1 cellular context compared by ENCODE assay signal in genomic region chr11:2196970-2197770, GRCh38.
TF ChIP-seq lines count a peak whose summit lies in the region.

No MANE protein-coding gene starts in this region.

TF ChIP-seq in K562, 482 proteins besides CTCF, POLR2A, EP300 and RAD21 (continued from another document and continues in another):
- TF ChIP-seq ARID4B (CRISPR knock-in tag; IDR thresholded peaks at IDR 0.05) (no peak), NCOA6 (IDR thresholded peaks at IDR 0.05) (no peak), PCBP2 (IDR thresholded peaks at IDR 0.05; ENCODE audit: low read depth, low read length, poor library complexity, severe bottlenecking) (no peak), CREB3 (tag; conservative IDR thresholded peaks at IDR 0.05; ENCODE audit: low read depth) (no peak), SREBF1 (IDR thresholded peaks at IDR 0.05; ENCODE audit: borderline replicate concordance, low read depth, low read length) (no peak), TRIM28 (IDR thresholded peaks at IDR 0.05) (no peak), RBBP5 (IDR thresholded peaks at IDR 0.05; ENCODE audit: borderline replicate concordance, insufficient read depth, low read length, poor library complexity, severe bottlenecking) (no peak), ZZZ3 (IDR thresholded peaks at IDR 0.05) (no peak), CHD1 (IDR thresholded peaks at IDR 0.05; ENCODE audit: low read length) (no peak), HBP1 (CRISPR knock-in tag; IDR thresholded peaks at IDR 0.05) (peak; percentile 67; the same call in 1 of the 2 replicates), FOXM1 (IDR thresholded peaks at IDR 0.05; ENCODE audit: low read depth) (no peak), FOXM1 (CRISPR knock-in tag; IDR thresholded peaks at IDR 0.05; ENCODE audit: low read depth) (no peak), MYC (IDR thresholded peaks at IDR 0.05; ENCODE audit: low read depth, low read length) (no peak), MYC (CRISPR knock-in tag; IDR thresholded peaks at IDR 0.05; ENCODE audit: borderline replicate concordance, low read depth) (no peak), L3MBTL2 (IDR thresholded peaks at IDR 0.05) (no peak), NR4A1 (CRISPR knock-in tag; IDR thresholded peaks at IDR 0.05) (no peak), NR4A1 (tag; IDR thresholded peaks at IDR 0.05) (no peak), MCM7 (IDR thresholded peaks at IDR 0.05) (no peak), GTF3C2 (IDR thresholded peaks at IDR 0.05; ENCODE audit: borderline replicate concordance, extremely low read depth, insufficient read length) (no peak), MYNN (IDR thresholded peaks at IDR 0.05) (no peak), MYNN (CRISPR knock-in tag; IDR thresholded peaks at IDR 0.05) (no peak), FOXK1 (CRISPR knock-in tag; IDR thresholded peaks at IDR 0.05; ENCODE audit: borderline replicate concordance) (no peak), ZNF655 (CRISPR knock-in tag; IDR thresholded peaks at IDR 0.05) (no peak), SMAD1 (IDR thresholded peaks at IDR 0.05; ENCODE audit: low read depth, low read length, partially characterized antibody) (no peak), ZNF324 (CRISPR knock-in tag; IDR thresholded peaks at IDR 0.05) (no peak), FOS (IDR thresholded peaks at IDR 0.05; ENCODE audit: extremely low read depth, insufficient read length) (no peak), ZKSCAN1 (IDR thresholded peaks at IDR 0.05; ENCODE audit: low read depth, low read length) (no peak), PREB (CRISPR knock-in tag; IDR thresholded peaks at IDR 0.05) (no peak), ZNF766 (CRISPR knock-in tag; conservative IDR thresholded peaks at IDR 0.05) (no peak), CAMTA2 (CRISPR knock-in tag; conservative IDR thresholded peaks at IDR 0.05) (no peak), SNAPC5 (CRISPR knock-in tag; IDR thresholded peaks at IDR 0.05) (no peak), ZBTB17 (CRISPR knock-in tag; IDR thresholded peaks at IDR 0.05) (no peak), TFAP4 (CRISPR knock-in tag; IDR thresholded peaks at IDR 0.05; ENCODE audit: borderline replicate concordance) (0 out of 2 replicates have a peak, but pooled peaks have one; percentile 73), XRCC3 (IDR thresholded peaks at IDR 0.05) (no peak), ZKSCAN8 (CRISPR knock-in tag; IDR thresholded peaks at IDR 0.05) (no peak), NFIX (CRISPR knock-in tag; IDR thresholded peaks at IDR 0.05; ENCODE audit: low read depth) (no peak), TBL1XR1 (IDR thresholded peaks at IDR 0.05; ENCODE audit: low read length in 2 of 2) (no peak), HMBOX1 (IDR thresholded peaks at IDR 0.05) (no peak), OTX1 (CRISPR knock-in tag; IDR thresholded peaks at IDR 0.05) (0 out of 2 replicates have a peak, but pooled peaks have one; percentile 29), HDGF (IDR thresholded peaks at IDR 0.05) (no peak), ZNF274 (IDR thresholded peaks at IDR 0.05; ENCODE audit: borderline replicate concordance, low read depth, low read length) (no peak), MEIS2 (IDR thresholded peaks at IDR 0.05; ENCODE audit: partially characterized antibody) (no peak), KDM1A (IDR thresholded peaks at IDR 0.05) (0 out of 4 replicates have a peak, but pooled peaks of 1 of the 2 experiments have one; percentile 33), KAT8 (IDR thresholded peaks at IDR 0.05; ENCODE audit: low read depth) (no peak), PHF20 (IDR thresholded peaks at IDR 0.05; ENCODE audit: partially characterized antibody) (no peak), GTF2E2 (tag; IDR thresholded peaks at IDR 0.05) (no peak), STAG1 (CRISPR knock-in tag; IDR thresholded peaks at IDR 0.05; ENCODE audit: borderline replicate concordance) (peak; percentile 92), ZNF124 (CRISPR knock-in tag; IDR thresholded peaks at IDR 0.05) (no peak), PTTG1 (tag; IDR thresholded peaks at IDR 0.05; ENCODE audit: low read depth) (no peak), TAF15 (IDR thresholded peaks at IDR 0.05; ENCODE audit: low read depth, low read length) (no peak), ZBTB5 (IDR thresholded peaks at IDR 0.05) (no peak), ELF1 (tag; IDR thresholded peaks at IDR 0.05) (no peak)
